Comparison of ENCODE assay signal across 7 cellular contexts in genomic region chr5:150398432-150399157, GRCh38. TPM values are rescaled to one million over a fixed set of nuclear protein-coding genes. Genes with fewer than 3 reads are reported as not detected.
DNase-seq lines count a peak whose midpoint lies in the region; ATAC-seq and TF ChIP-seq lines count a peak whose summit lies in the region.

No MANE protein-coding gene starts in this region.

- H3K79me2 ChIP-seq in GM23248 (ENCODE audit: insufficient read depth): no peaks in the 10 kb centered on the region

- H3K9me3 ChIP-seq in GM23248 (ENCODE audit: low read depth): no peaks in the 10 kb centered on the region

- 73 to 79% methylated on average over 14 of the region's 14 CpGs for WGBS in GM23248 (ENCODE audit: low coverage in 1 of 2, low lambda C conversion rate in 2 of 2, missing lambda C conversion rate in 2 of 2), 2 experiments

- H3K9me2 ChIP-seq in GM23248 (ENCODE audit: insufficient read depth): no peaks in the 10 kb centered on the region

- H2AFZ ChIP-seq in GM23248: no peak overlapping the region

- TF ChIP-seq CTCF in foreskin keratinocyte (conservative IDR thresholded peaks at IDR 0.05): peak; percentile 52

- peak; percentile 24 for DNase-seq in GM23248
- DNase-seq in NOMO-1 treated with DMSO at 0.1 percent for 48 hours (lab: John Stamatoyannopoulos, UW; ENCODE audit: unreplicated experiment): peak; percentile 39
- no peak for DNase-seq in foreskin keratinocyte
- DNase-seq in NCI-H187 (lab: John Stamatoyannopoulos, UW): no peak
- DNase-seq in SIG-M5 treated with dmso at 0.1 percent for 504 hours (lab: John Stamatoyannopoulos, UW; ENCODE audit: unreplicated experiment): no peak
- DNase-seq in activated CD8-positive, alpha-beta memory T cell treated with anti-CD3 and anti-CD28 coated beads, Interleukin-2, amount 50 U/mL, for 48 hours: no peak

- H3K4me1 ChIP-seq in GM23248 (ENCODE audit: insufficient read depth) (no peaks in the 10 kb centered on the region), foreskin keratinocyte (no peaks in the 10 kb centered on the region)

- no peaks in the 10 kb centered on the region for H3F3A ChIP-seq in GM23248 (ENCODE audit: insufficient read depth)

- peaks cover 6% of the 10 kb centered on the region; the same call in 1 of the 2 replicates for H3K36me3 ChIP-seq in GM23248 (ENCODE audit: low read depth)

- H3K27me3 ChIP-seq in GM23248 (replicated peaks; ENCODE audit: insufficient read depth) (no peaks in the 10 kb centered on the region), foreskin keratinocyte (no peaks in the 10 kb centered on the region)

- ATAC-seq in GM18511 (IDR thresholded peaks at IDR 0.05; ENCODE audit: unreplicated experiment) (peak; percentile 64), foreskin keratinocyte (peak; percentile 65)

- H4K20me1 ChIP-seq in GM23248 (ENCODE audit: insufficient read depth): no peaks in the 10 kb centered on the region

- no peak overlapping the region for H3K9ac ChIP-seq in GM23248

- H3K4me2 ChIP-seq in GM23248 (ENCODE audit: unreplicated experiment): no peak overlapping the region

- H3K27ac ChIP-seq in GM23248 (no peak overlapping the region), foreskin keratinocyte (no peak overlapping the region)

- in situ Hi-C loops in GM23248 (cut with MboI): no loop called here

- no peak overlapping the region for H3K4me3 ChIP-seq in GM23248

RNA-seq across cellular contexts. Expression of gene CD74, which starts 14.1 kb away (rescaled TPM):
- 0.25 TPM in 1 of 2 replicates, not detected in the other for total RNA-seq in GM23248 (2014; rRNA removed; shearing (Covaris generic))
- polyA plus RNA-seq in GM23248 (2016; fragmentation: Nextera tagmentation; extraction: Ambion mirVana) (2.7 and 6.1 TPM in 2 replicates), foreskin keratinocyte (6.3 and 9.4 TPM in 2 replicates)
- 4.0 and 7.2 TPM in 2 replicates for total RNA-seq in foreskin keratinocyte

RNA-seq across cellular contexts. Expression of gene TCOF1, which starts 41.1 kb away (rescaled TPM):
- total RNA-seq in GM23248 (2014; rRNA removed; shearing (Covaris generic)): 18.0 and 22.5 TPM in 2 replicates
- polyA plus RNA-seq in GM23248 (2016; fragmentation: Nextera tagmentation; extraction: Ambion mirVana) (15.1 and 16.3 TPM in 2 replicates), foreskin keratinocyte (46.1 and 61.7 TPM in 2 replicates)
- 76.4 and 97.3 TPM in 2 replicates for total RNA-seq in foreskin keratinocyte

RNA-seq across cellular contexts. Expression of gene RPS14, which starts 50.9 kb away (rescaled TPM):
- total RNA-seq in GM23248 (2014; rRNA removed; shearing (Covaris generic)): 1,694 and 1,749 TPM in 2 replicates
- 1,343 and 1,380 TPM in 2 replicates for polyA plus RNA-seq in GM23248 (2016; fragmentation: Nextera tagmentation; extraction: Ambion mirVana)
- total RNA-seq in foreskin keratinocyte: 2,193 and 2,437 TPM in 2 replicates
- polyA plus RNA-seq in foreskin keratinocyte: 3,381 and 3,638 TPM in 2 replicates

Comparison
In these comparisons a context has a peak if more than half of its experiments do, and no peak if none do; other contexts are left out.
1. DNase-seq: peak in GM23248 (single experiment) and NOMO-1 treated with DMSO at 0.1 percent for 48 hours (single experiment); none in foreskin keratinocyte (0 of 2), NCI-H187 (0 of 2), SIG-M5 treated with dmso at 0.1 percent for 504 hours (single experiment) and activated CD8-positive, alpha-beta memory T cell treated with anti-CD3 and anti-CD28 coated beads, Interleukin-2, amount 50 U/mL, for 48 hours (single experiment).